8 cellular contexts compared by ENCODE assay signal in the genomic region with DNA sequence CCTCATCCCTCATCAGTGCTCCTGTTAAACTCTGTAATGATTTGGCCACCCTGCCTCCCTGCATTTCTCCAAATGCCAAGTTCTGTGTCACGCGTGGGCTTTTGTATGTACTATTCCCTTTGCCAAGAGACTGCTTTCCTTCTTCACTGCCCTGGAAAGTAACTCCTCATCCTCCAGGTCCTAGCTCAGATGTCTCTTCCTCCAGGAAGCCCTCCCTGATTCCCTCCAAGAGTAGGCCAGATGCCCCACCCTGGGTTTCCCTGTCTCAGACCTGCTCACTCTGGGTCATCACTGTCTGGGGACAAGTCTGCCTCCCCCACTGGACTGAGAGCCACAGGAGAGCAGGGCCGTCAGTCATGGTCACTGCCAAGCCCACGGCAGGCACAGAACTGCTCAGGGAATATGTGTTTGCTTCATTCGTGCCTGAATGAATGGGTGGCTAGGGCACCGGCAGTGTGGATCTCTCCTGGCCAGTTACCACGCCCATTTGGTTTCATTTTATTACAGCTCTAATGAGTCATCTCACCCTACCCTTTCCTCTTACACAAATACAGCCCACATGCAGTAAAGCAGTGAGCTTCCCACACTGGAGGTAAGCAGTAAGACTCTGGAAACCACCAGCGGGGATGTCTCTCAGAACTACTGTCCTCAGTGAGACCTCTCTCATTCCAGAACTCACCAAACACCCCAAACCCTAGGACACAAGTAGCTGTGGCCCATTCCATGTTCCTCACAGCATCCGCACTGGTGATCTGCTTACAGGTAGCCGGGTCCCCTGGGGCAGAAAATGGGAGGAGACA. TPM values are rescaled to one million over a fixed set of nuclear protein-coding genes. Genes with fewer than 3 reads are reported as not detected.
DNase-seq lines count a peak whose midpoint lies in the region; ATAC-seq and TF ChIP-seq lines count a peak whose summit lies in the region.

No MANE protein-coding gene starts in this region.

- peak overlapping the region in 1 of 2 donors; percentile 7 for H3K4me3 Mint-ChIP-seq in effector memory CD8-positive, alpha-beta T cell

- peaks cover 16% of the 10 kb centered on the region in 2 donors for H3K4me1 Mint-ChIP-seq in effector memory CD8-positive, alpha-beta T cell (ENCODE audit: low read depth in 2 of 2)

- H3K4me1 ChIP-seq in psoas muscle: peaks cover 3% of the 10 kb centered on the region
- H3K4me1 ChIP-seq in tibial nerve: peaks cover 0 to 11% (median 0%) of the 10 kb centered on the region in 4 donors

- WGBS in psoas muscle, 3 donors: 74 to 77% (median 75%) methylated on average over 10 of the region's 10 CpGs
- WGBS in tibial nerve, 2 donors: 70% methylated on average over 10 of the region's 10 CpGs

- H3K36me3 Mint-ChIP-seq in effector memory CD8-positive, alpha-beta T cell (ENCODE audit: insufficient read depth): peaks cover 59% of the 10 kb centered on the region

- H3K27me3 ChIP-seq in psoas muscle (ENCODE audit: insufficient read depth in 3 of 3, low read length in 2 of 3) (no peaks in the 10 kb centered on the region), tibial nerve (no peaks in the 10 kb centered on the region)

- DNase-seq in DMS53 (lab: John Stamatoyannopoulos, UW) (peak; percentile 80), HFF-Myc (ENCODE audit: extremely low read depth, low read depth) (peak; percentile 91), SW 1271 (lab: John Stamatoyannopoulos, UW) (peak; percentile 51 to 75), psoas muscle (no peak), tibial nerve (ENCODE audit: low spot score in 2 of 2) (no peak)
- no peak for DNase-seq in effector memory CD8-positive, alpha-beta T cell

- TF ChIP-seq EP300 in tibial nerve (IDR thresholded peaks at IDR 0.05): no peak

- H3K27me3 Mint-ChIP-seq in effector memory CD8-positive, alpha-beta T cell: no peaks in the 10 kb centered on the region

- H3K9me3 ChIP-seq in psoas muscle (no peaks in the 10 kb centered on the region), tibial nerve (no peaks in the 10 kb centered on the region)

- H3K4me3 ChIP-seq in HFF-Myc (replicated peaks; ENCODE audit: low read depth, low read length): no peak overlapping the region
- H3K4me3 ChIP-seq in psoas muscle: no peak overlapping the region
- H3K4me3 ChIP-seq in tibial nerve: no peak overlapping the region

- H3K27ac ChIP-seq in psoas muscle (peak overlapping the region; percentile 39), tibial nerve (peak overlapping the region in 2 of 4 donors; percentile 46 to 56)

- intact Hi-C loops in psoas muscle (cut with DNase I): loop anchor here in 1 of 2 donors (2.0 kb wide), 1 partner anchor 15 kb away; no protein-coding TSS in a partner anchor

- peak overlapping the region; percentile 88 to 91 for H3K27ac Mint-ChIP-seq in effector memory CD8-positive, alpha-beta T cell

- H3K36me3 ChIP-seq in psoas muscle (ENCODE audit: insufficient read depth in 1 of 2, low read depth in 1 of 2) (peaks cover 0 to 56% of the 10 kb centered on the region in 2 donors), tibial nerve (peaks cover 0 to 80% (median 0%) of the 10 kb centered on the region in 3 donors)

- peak; percentile 71 for ATAC-seq in effector memory CD8-positive, alpha-beta T cell (replicated peaks)
- ATAC-seq in psoas muscle (peak in 2 of 4 donors; percentile 21 to 46), GM18873 (IDR thresholded peaks at IDR 0.05; ENCODE audit: low FRiP score, unreplicated experiment) (no peak), GM19395 (IDR thresholded peaks at IDR 0.05; ENCODE audit: unreplicated experiment) (no peak)

- no peak for TF ChIP-seq POLR2A in tibial nerve (IDR thresholded peaks at IDR 0.05)

- no peaks in the 10 kb centered on the region for H3K9me3 Mint-ChIP-seq in effector memory CD8-positive, alpha-beta T cell

- TF ChIP-seq CTCF in HFF-Myc (IDR thresholded peaks at IDR 0.05; ENCODE audit: low read depth, low read length, missing control alignments) (no peak), psoas muscle (IDR thresholded peaks at IDR 0.05) (no peak), tibial nerve (IDR thresholded peaks at IDR 0.05) (no peak)

RNA-seq across cellular contexts. Expression of a gene that starts 12.1 kb away (rescaled TPM):
- 1 to 10 TPM; 3.0 to 7.5 (median 3.9) TPM for total RNA-seq in psoas muscle
- 1 to 10 TPM; 1.6 to 2.6 (median 2.4) TPM for polyA plus RNA-seq in psoas muscle
- total RNA-seq in tibial nerve: 10 to 100 TPM; 12.6 to 15.6 (median 13.8) TPM

RNA-seq across cellular contexts. Expression of a gene that starts 25.1 kb away (rescaled TPM):
- total RNA-seq in psoas muscle: 10 to 100 TPM; 10.4 to 31.1 (median 18.3) TPM
- 1 to 10 TPM; 6.2 to 8.3 (median 6.7) TPM for polyA plus RNA-seq in psoas muscle
- total RNA-seq in tibial nerve: 10 to 100 TPM; 21.0 to 57.1 (median 25.0) TPM

RNA-seq across cellular contexts. Expression of a gene that starts 29.5 kb away (rescaled TPM):
- 10 to 100 TPM; 14.0 to 27.6 (median 17.6) TPM for total RNA-seq in psoas muscle
- 10 to 100 TPM in 2 of 3 donors, 1 to 10 TPM in 1; 9.1 to 15.8 (median 12.4) TPM for polyA plus RNA-seq in psoas muscle
- 1 to 10 TPM; 4.8 to 6.7 (median 5.7) TPM for total RNA-seq in tibial nerve

RNA-seq across cellular contexts. Expression of a gene that starts 53.9 kb away (rescaled TPM):
- not detected for total RNA-seq in psoas muscle
- polyA plus RNA-seq in psoas muscle: under 1 TPM in 2 of 3 donors, not detected in 1; under 0.01 to 0.08 TPM
- total RNA-seq in tibial nerve: 1 to 10 TPM in 1 of 4 donors, under 1 TPM in 1, not detected in 2; 0.98 to 2.4 TPM

Comparison
In these comparisons a context has a peak if more than half of its experiments do, and no peak if none do; other contexts are left out.
1. DNase-seq: peak in DMS53 (single experiment), HFF-Myc (single experiment) and SW 1271 (2 of 2); none in effector memory CD8-positive, alpha-beta T cell (0 of 3), psoas muscle (0 of 2) and tibial nerve (0 of 2).